In genomic region chr18:57214976-57215375, GRCh38 we compare ENCODE assay signal across 26 cellular contexts.
"Had no signal": no experiment of that assay in that cellular context is flagged by ENCODE, and none has a peak within 500 bp of the region (broad histone marks: within the 10 kb centered on the region; RNA-seq: fewer than 3 reads in every experiment).

No MANE protein-coding gene starts in this region.

- H3K9me3 ChIP-seq: body of pancreas, MG63, SJSA1, SK-N-SH had no signal

- DNase-seq: activated CD4-positive, alpha-beta T cell treated with anti-CD3 and anti-CD28 coated beads, Interleukin-2, amount 10 ng/mL, durations not matched to agents 24 days and 14 days; activated CD4-positive, alpha-beta T cell treated with anti-CD3 and anti-CD28 coated beads, Interleukin-2, amount 50 U/mL, for 4 hours; activated CD8-positive, alpha-beta T cell treated with anti-CD3 and anti-CD28 coated beads for 36 hours; activated effector memory CD4-positive, alpha-beta T cell treated with anti-CD3 and anti-CD28 coated beads, Interleukin-2, amount 50 U/mL, for 16 hours; activated naive CD4-positive, alpha-beta T cell; activated naive CD8-positive, alpha-beta T cell treated with anti-CD3 and anti-CD28 coated beads, Interleukin-2, amount 10 ng/mL, durations not matched to agents 7 days and 5 days; activated T-cell treated with anti-CD3 and anti-CD28 coated beads, Interleukin-2, amount 50 U/mL, for 1 hour; activated T-cell treated with anti-CD3 and anti-CD28 coated beads, Interleukin-2, amount 50 U/mL, for 72 hours; amygdala; body of pancreas; central memory CD4-positive, alpha-beta T cell; Karpas-422; KBM-7; MG63; NCI-H1092 treated with DMSO at 0.1 percent for 48 hours; NCI-H1417 treated with DMSO at 0.1 percent for 48 hours; NCI-H187 treated with DMSO at 0.1 percent for 48 hours; NCI-H2081; NCI-H226; NCI-H446 treated with DMSO at 0.1 percent for 48 hours; NCI-H524; NCI-H69; RPMI8226; SHP77 treated with DMSO at 0.1 percent for 48 hours; SK-N-SH had no signal

- H3K4me3 ChIP-seq: body of pancreas, MG63, SJSA1 had no signal

- H3K27me3 ChIP-seq: body of pancreas had no signal

- H3K36me3 ChIP-seq: MG63, SJSA1 had no signal

- H3K27ac ChIP-seq: body of pancreas, SJSA1 had no signal
